In the genomic region with DNA sequence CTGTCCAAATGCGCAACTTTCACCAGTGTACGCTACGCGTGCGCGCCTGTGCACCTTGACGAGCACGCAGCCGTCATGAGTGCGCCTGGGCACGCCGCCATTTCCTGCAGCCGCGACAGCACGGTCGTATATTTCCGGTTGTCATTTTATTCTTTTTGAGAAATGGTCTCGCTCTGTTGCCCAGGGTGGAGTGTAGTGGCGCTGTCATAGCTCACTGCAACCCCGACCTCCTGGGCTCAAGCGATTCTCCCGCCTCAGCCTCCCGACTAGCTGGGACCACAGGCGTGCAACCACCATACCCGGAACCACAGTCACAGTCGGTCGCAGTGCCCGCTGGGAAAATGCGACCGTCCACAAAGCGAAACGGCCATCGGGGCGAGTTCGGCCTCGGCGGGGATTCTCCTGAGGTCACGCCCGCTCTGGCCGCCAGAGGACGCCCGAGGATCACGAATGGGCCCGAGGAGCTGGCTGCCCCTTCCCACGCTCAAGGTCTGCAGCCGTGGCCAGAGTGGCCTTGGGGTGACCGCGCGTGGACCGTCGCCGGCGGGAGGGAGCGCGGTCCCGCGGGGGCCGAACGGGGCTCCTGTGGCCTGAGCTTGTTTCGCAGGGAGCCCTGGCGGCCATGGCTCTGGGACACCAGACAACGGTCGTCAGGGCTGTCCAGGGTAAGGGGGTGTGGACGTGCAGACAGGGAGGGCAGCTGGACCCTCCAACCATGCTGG, we compare ENCODE assay signal across 8 cellular contexts. TPM values are rescaled to one million over a fixed set of nuclear protein-coding genes. Genes with fewer than 3 reads are reported as not detected.
DNase-seq lines count a peak whose midpoint lies in the region; ATAC-seq and TF ChIP-seq lines count a peak whose summit lies in the region.

No MANE protein-coding gene starts in this region.

- peak; percentile 76 for DNase-seq in Calu3
- DNase-seq in KBM-7: peak; percentile 75
- peak; percentile 21 to 59 for DNase-seq in SW 1271 (lab: John Stamatoyannopoulos, UW)
- peak; percentile 72 for DNase-seq in activated naive CD8-positive, alpha-beta T cell treated with anti-CD3 and anti-CD28 coated beads, Interleukin-2, amount 50 U/mL, for 24 hours
- peak; percentile 68 to 89 (median 89) for DNase-seq in right cardiac atrium
- DNase-seq in renal cortical epithelial cell (ENCODE audit: low read depth): peak; percentile 1
- DNase-seq in aorta: peak; percentile 82 to 92

- H3K9me3 ChIP-seq in right cardiac atrium (ENCODE audit: control insufficient read depth, low read length): no peaks in the 10 kb centered on the region
- H3K9me3 ChIP-seq in aorta (ENCODE audit: control insufficient read depth, low read length): no peaks in the 10 kb centered on the region

- H3K27ac ChIP-seq in right cardiac atrium (ENCODE audit: low read length) (no peak overlapping the region), aorta (ENCODE audit: low read depth in 1 of 2, low read length in 2 of 2) (no peak overlapping the region)

- CTCF ChIA-PET in Calu3 (lab: Charles Lee): interaction anchor here (0.7 to 1.3 kb wide), 4 partner anchors 10 to 428 kb away, joined by 3 to 4 read pairs (median 3); no protein-coding TSS in a partner anchor

- no peak overlapping the region for H3K27ac Mint-ChIP-seq in Calu3 (ENCODE audit: unreplicated experiment)
- peak overlapping the region; percentile 92 for H3K27ac Mint-ChIP-seq in activated naive CD8-positive, alpha-beta T cell treated with anti-CD3 and anti-CD28 coated beads, Interleukin-2, amount 50 U/mL, for 24 hours

- WGBS in right cardiac atrium: 21% methylated on average over 64 of the region's 64 CpGs
- WGBS in aorta, 2 donors: 18 to 40% methylated on average over 63 to 64 of the region's 64 CpGs

- no peaks in the 10 kb centered on the region for H3K4me1 ChIP-seq in right cardiac atrium (ENCODE audit: control insufficient read depth, insufficient read depth, low read length)
- H3K4me1 ChIP-seq in aorta (ENCODE audit: control insufficient read depth in 1 of 2, insufficient read depth in 2 of 2, low read length in 2 of 2): no peaks in the 10 kb centered on the region

- H3K4me1 Mint-ChIP-seq in Calu3 (ENCODE audit: low read depth, unreplicated experiment): no peaks in the 10 kb centered on the region
- peaks cover 15% of the 10 kb centered on the region for H3K4me1 Mint-ChIP-seq in activated naive CD8-positive, alpha-beta T cell treated with anti-CD3 and anti-CD28 coated beads, Interleukin-2, amount 50 U/mL, for 24 hours

- H3K4me3 ChIP-seq in right cardiac atrium (ENCODE audit: low read length): no peak overlapping the region
- H3K4me3 ChIP-seq in aorta (ENCODE audit: low read length in 2 of 2): no peak overlapping the region

- no peak overlapping the region for H3K4me3 Mint-ChIP-seq in Calu3 (ENCODE audit: low read depth, unreplicated experiment)
- peak overlapping the region; percentile 83 for H3K4me3 Mint-ChIP-seq in activated naive CD8-positive, alpha-beta T cell treated with anti-CD3 and anti-CD28 coated beads, Interleukin-2, amount 50 U/mL, for 24 hours

- ATAC-seq in GM21447 (IDR thresholded peaks at IDR 0.05; ENCODE audit: unreplicated experiment) (peak; percentile 72), right cardiac atrium (peak; percentile 83 to 90), aorta (ENCODE audit: low FRiP score) (peak; percentile 78)
- ATAC-seq in activated naive CD8-positive, alpha-beta T cell treated with anti-CD3 and anti-CD28 coated beads, Interleukin-2, amount 50 U/mL, for 24 hours: peak; percentile 77

- BruUV-seq in Calu3 (replicated peaks; lab: Mats Ljungman, UMichigan): no TSS peak

- intact Hi-C loops in Calu3 (cut with micrococcal nuclease; ENCODE audit: unreplicated experiment) (loop anchor here (5.0 to 10.0 kb wide), 2 partner anchors 75 to 472 kb away; no protein-coding TSS in a partner anchor), right cardiac atrium (cut with DNase I) (loop anchor here in 1 of 4 donors (5.0 kb wide), 1 partner anchor 475 kb away; no protein-coding TSS in a partner anchor), aorta (cut with DNase I) (loop anchor here in 1 of 2 donors (10.0 kb wide), 1 partner anchor 432 kb away; no protein-coding TSS in a partner anchor)

- in situ Hi-C loops in KBM-7 (cut with MboI; ENCODE audit: low pct_unique_long_range_greater_than_20kb, low sequenced_read_pairs): no loop called here

- TF ChIP-seq CTCF in Calu3 (IDR thresholded peaks at IDR 0.05; ENCODE audit: unreplicated experiment): peak; percentile 88

- no peaks in the 10 kb centered on the region for H3K36me3 ChIP-seq in aorta (ENCODE audit: control insufficient read depth in 1 of 2, insufficient read depth in 2 of 2, low read length in 1 of 2)

- no peaks in the 10 kb centered on the region for H3K36me3 Mint-ChIP-seq in Calu3 (ENCODE audit: insufficient read depth, unreplicated experiment)
- no peaks in the 10 kb centered on the region for H3K36me3 Mint-ChIP-seq in activated naive CD8-positive, alpha-beta T cell treated with anti-CD3 and anti-CD28 coated beads, Interleukin-2, amount 50 U/mL, for 24 hours (ENCODE audit: low read depth)

- H3K27me3 Mint-ChIP-seq in Calu3 (ENCODE audit: unreplicated experiment): peaks cover 60% of the 10 kb centered on the region
- H3K27me3 Mint-ChIP-seq in activated naive CD8-positive, alpha-beta T cell treated with anti-CD3 and anti-CD28 coated beads, Interleukin-2, amount 50 U/mL, for 24 hours: no peaks in the 10 kb centered on the region

- H3K27me3 ChIP-seq in right cardiac atrium (ENCODE audit: control insufficient read depth, insufficient read depth): no peaks in the 10 kb centered on the region
- H3K27me3 ChIP-seq in aorta (ENCODE audit: control insufficient read depth in 1 of 2, insufficient read depth in 2 of 2, low read length in 1 of 2): peaks cover 0 to 3% of the 10 kb centered on the region in 2 donors

- no peaks in the 10 kb centered on the region for H3K9me3 Mint-ChIP-seq in Calu3 (ENCODE audit: low read depth, unreplicated experiment)
- no peaks in the 10 kb centered on the region for H3K9me3 Mint-ChIP-seq in activated naive CD8-positive, alpha-beta T cell treated with anti-CD3 and anti-CD28 coated beads, Interleukin-2, amount 50 U/mL, for 24 hours

RNA-seq across cellular contexts. Expression of a gene that starts 23.7 kb away (rescaled TPM):
- total RNA-seq in Calu3 (2022) (not detected in 2 replicates), right cardiac atrium (1 to 10 TPM in 3 of 4 donors, under 1 TPM in 1; 0.95 to 3.1 (median 3.0) TPM), renal cortical epithelial cell (0.35 TPM in 1 of 2 replicates, not detected in the other), aorta (under 1 TPM; 0.13 to 0.57 TPM)
- polyA plus RNA-seq in right cardiac atrium (3.2 TPM), aorta (under 1 TPM in 1 of 2 donors, not detected in 1; 0.08 TPM)

RNA-seq across cellular contexts. Expression of a gene that starts 38.6 kb away (rescaled TPM):
- total RNA-seq in Calu3 (2022) (not detected in 2 replicates), right cardiac atrium (under 1 TPM in 1 of 4 donors, not detected in 3; 0.12 TPM), renal cortical epithelial cell (not detected in 2 replicates), aorta (not detected)
- polyA plus RNA-seq in right cardiac atrium (not detected), aorta (not detected)

RNA-seq across cellular contexts. Expression of a gene that starts 39.7 kb away (rescaled TPM):
- total RNA-seq in Calu3 (2022) (0.31 and 0.44 TPM in 2 replicates), right cardiac atrium (1 to 10 TPM; 1.3 to 2.9 (median 2.3) TPM), renal cortical epithelial cell (1.0 and 1.5 TPM in 2 replicates), aorta (1 to 10 TPM; 2.3 to 3.7 TPM)
- polyA plus RNA-seq in right cardiac atrium (3.6 TPM), aorta (1 to 10 TPM in 1 of 2 donors, under 1 TPM in 1; 0.74 to 1.3 TPM)

Comparison
In these comparisons a context has a peak if more than half of its experiments do, and no peak if none do; other contexts are left out.
1. DNase-seq: peak in every context shown above with its lines; median percentile 89 in right cardiac atrium; 87 in aorta; 76 in Calu3; 75 in KBM-7; 72 in activated naive CD8-positive, alpha-beta T cell treated with anti-CD3 and anti-CD28 coated beads, Interleukin-2, amount 50 U/mL, for 24 hours; 40 in SW 1271; 1 in renal cortical epithelial cell.